1 cellular context compared by ENCODE assay signal in genomic region chr19:50328257-50329145, GRCh38.
A peak's percentile ranks its signal among the peaks of the same experiment; 100 is the strongest.
TF ChIP-seq lines count a peak whose summit lies in the region.

No MANE protein-coding gene starts in this region.

TF ChIP-seq in HepG2, 621 proteins besides CTCF, POLR2A, EP300 and RAD21 (continued from another document and continues in another):
- TF ChIP-seq CSRNP2 (CRISPR knock-in tag; conservative IDR thresholded peaks at IDR 0.05; ENCODE audit: low read depth) (no peak), CAMTA2 (CRISPR knock-in tag; IDR thresholded peaks at IDR 0.05; ENCODE audit: borderline replicate concordance) (no peak), ZNF260 (CRISPR knock-in tag; IDR thresholded peaks at IDR 0.05; ENCODE audit: borderline replicate concordance, low read depth) (no peak), NFKB2 (CRISPR knock-in tag; IDR thresholded peaks at IDR 0.05; ENCODE audit: borderline replicate concordance) (peak; percentile 55; the same call in 1 of the 2 replicates), SMYD3 (CRISPR knock-in tag; IDR thresholded peaks at IDR 0.05) (no peak), ZFAT (CRISPR knock-in tag; conservative IDR thresholded peaks at IDR 0.05) (no peak), ZNF33A (CRISPR knock-in tag; IDR thresholded peaks at IDR 0.05; ENCODE audit: borderline replicate concordance) (no peak), MXI1 (IDR thresholded peaks at IDR 0.05; ENCODE audit: borderline replicate concordance, low read depth, low read length) (peak; percentile 25; the same call in 1 of the 3 replicates), ZNF841 (CRISPR knock-in tag; IDR thresholded peaks at IDR 0.05; ENCODE audit: borderline replicate concordance) (0 out of 2 replicates have a peak, but pooled peaks have one; percentile 23), SATB2 (CRISPR knock-in tag; IDR thresholded peaks at IDR 0.05) (no peak), HOXA3 (CRISPR knock-in tag; IDR thresholded peaks at IDR 0.05) (peak; percentile 17; the same call in 1 of the 2 replicates), GABPB1 (CRISPR knock-in tag; IDR thresholded peaks at IDR 0.05) (peak; percentile 9; the same call in 1 of the 2 replicates), ZNF562 (CRISPR knock-in tag; IDR thresholded peaks at IDR 0.05; ENCODE audit: borderline replicate concordance) (no peak), TFDP1 (CRISPR knock-in tag; IDR thresholded peaks at IDR 0.05; ENCODE audit: borderline replicate concordance) (peak; percentile 54; the same call in 1 of the 2 replicates), ZNF142 (CRISPR knock-in tag; IDR thresholded peaks at IDR 0.05) (0 out of 2 replicates have a peak, but pooled peaks have one; percentile 40), GPN1 (CRISPR knock-in tag; IDR thresholded peaks at IDR 0.05; ENCODE audit: borderline replicate concordance) (no peak), ZNF777 (CRISPR knock-in tag; IDR thresholded peaks at IDR 0.05) (peak; percentile 97), ZBTB39 (CRISPR knock-in tag; IDR thresholded peaks at IDR 0.05) (no peak), ARNT (IDR thresholded peaks at IDR 0.05) (no peak), ZNF547 (CRISPR knock-in tag; IDR thresholded peaks at IDR 0.05) (0 out of 2 replicates have a peak, but pooled peaks have one; percentile 26), ZNF766 (CRISPR knock-in tag; IDR thresholded peaks at IDR 0.05; ENCODE audit: borderline replicate concordance) (0 out of 2 replicates have a peak, but pooled peaks have one; percentile 68), ZBTB43 (CRISPR knock-in tag; conservative IDR thresholded peaks at IDR 0.05) (0 out of 2 replicates have a peak, but pooled peaks have one; percentile 43), ZNF3 (CRISPR knock-in tag; IDR thresholded peaks at IDR 0.05) (no peak), CBX5 (CRISPR knock-in tag; IDR thresholded peaks at IDR 0.05; ENCODE audit: borderline replicate concordance) (no peak), MAFK (conservative IDR thresholded peaks at IDR 0.05 in 1 of 2, IDR thresholded peaks at IDR 0.05 in 1 of 2; ENCODE audit: low read length in 2 of 2) (no peak), HNRNPLL (IDR thresholded peaks at IDR 0.05; ENCODE audit: low read depth, low read length, poor library complexity, severe bottlenecking) (peak; percentile 88), STAT6 (CRISPR knock-in tag; IDR thresholded peaks at IDR 0.05; ENCODE audit: borderline replicate concordance) (no peak), ZNF543 (CRISPR knock-in tag; IDR thresholded peaks at IDR 0.05) (no peak), ZNF768 (CRISPR knock-in tag; IDR thresholded peaks at IDR 0.05) (0 out of 2 replicates have a peak, but pooled peaks have one; percentile 9), ZNF431 (CRISPR knock-in tag; IDR thresholded peaks at IDR 0.05; ENCODE audit: borderline replicate concordance, low read depth) (no peak), TEAD2 (CRISPR knock-in tag; IDR thresholded peaks at IDR 0.05) (no peak), NRL (CRISPR knock-in tag; IDR thresholded peaks at IDR 0.05; ENCODE audit: borderline replicate concordance) (no peak)
- TF ChIP-seq, protein P1, sequence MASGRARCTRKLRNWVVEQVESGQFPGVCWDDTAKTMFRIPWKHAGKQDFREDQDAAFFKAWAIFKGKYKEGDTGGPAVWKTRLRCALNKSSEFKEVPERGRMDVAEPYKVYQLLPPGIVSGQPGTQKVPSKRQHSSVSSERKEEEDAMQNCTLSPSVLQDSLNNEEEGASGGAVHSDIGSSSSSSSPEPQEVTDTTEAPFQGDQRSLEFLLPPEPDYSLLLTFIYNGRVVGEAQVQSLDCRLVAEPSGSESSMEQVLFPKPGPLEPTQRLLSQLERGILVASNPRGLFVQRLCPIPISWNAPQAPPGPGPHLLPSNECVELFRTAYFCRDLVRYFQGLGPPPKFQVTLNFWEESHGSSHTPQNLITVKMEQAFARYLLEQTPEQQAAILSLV (CRISPR knock-in tag; IDR thresholded peaks at IDR 0.05; ENCODE audit: borderline replicate concordance) = no peak
- TF ChIP-seq, protein P2, sequence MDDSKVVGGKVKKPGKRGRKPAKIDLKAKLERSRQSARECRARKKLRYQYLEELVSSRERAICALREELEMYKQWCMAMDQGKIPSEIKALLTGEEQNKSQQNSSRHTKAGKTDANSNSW (CRISPR knock-in tag; IDR thresholded peaks at IDR 0.05; ENCODE audit: borderline replicate concordance) = no peak
- TF ChIP-seq, protein P3, sequence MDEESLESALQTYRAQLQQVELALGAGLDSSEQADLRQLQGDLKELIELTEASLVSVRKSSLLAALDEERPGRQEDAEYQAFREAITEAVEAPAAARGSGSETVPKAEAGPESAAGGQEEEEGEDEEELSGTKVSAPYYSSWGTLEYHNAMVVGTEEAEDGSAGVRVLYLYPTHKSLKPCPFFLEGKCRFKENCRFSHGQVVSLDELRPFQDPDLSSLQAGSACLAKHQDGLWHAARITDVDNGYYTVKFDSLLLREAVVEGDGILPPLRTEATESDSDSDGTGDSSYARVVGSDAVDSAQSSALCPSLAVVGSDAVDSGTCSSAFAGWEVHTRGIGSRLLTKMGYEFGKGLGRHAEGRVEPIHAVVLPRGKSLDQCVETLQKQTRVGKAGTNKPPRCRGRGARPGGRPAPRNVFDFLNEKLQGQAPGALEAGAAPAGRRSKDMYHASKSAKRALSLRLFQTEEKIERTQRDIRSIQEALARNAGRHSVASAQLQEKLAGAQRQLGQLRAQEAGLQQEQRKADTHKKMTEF (CRISPR knock-in tag; IDR thresholded peaks at IDR 0.05) = no peak
- TF ChIP-seq, protein P4, sequence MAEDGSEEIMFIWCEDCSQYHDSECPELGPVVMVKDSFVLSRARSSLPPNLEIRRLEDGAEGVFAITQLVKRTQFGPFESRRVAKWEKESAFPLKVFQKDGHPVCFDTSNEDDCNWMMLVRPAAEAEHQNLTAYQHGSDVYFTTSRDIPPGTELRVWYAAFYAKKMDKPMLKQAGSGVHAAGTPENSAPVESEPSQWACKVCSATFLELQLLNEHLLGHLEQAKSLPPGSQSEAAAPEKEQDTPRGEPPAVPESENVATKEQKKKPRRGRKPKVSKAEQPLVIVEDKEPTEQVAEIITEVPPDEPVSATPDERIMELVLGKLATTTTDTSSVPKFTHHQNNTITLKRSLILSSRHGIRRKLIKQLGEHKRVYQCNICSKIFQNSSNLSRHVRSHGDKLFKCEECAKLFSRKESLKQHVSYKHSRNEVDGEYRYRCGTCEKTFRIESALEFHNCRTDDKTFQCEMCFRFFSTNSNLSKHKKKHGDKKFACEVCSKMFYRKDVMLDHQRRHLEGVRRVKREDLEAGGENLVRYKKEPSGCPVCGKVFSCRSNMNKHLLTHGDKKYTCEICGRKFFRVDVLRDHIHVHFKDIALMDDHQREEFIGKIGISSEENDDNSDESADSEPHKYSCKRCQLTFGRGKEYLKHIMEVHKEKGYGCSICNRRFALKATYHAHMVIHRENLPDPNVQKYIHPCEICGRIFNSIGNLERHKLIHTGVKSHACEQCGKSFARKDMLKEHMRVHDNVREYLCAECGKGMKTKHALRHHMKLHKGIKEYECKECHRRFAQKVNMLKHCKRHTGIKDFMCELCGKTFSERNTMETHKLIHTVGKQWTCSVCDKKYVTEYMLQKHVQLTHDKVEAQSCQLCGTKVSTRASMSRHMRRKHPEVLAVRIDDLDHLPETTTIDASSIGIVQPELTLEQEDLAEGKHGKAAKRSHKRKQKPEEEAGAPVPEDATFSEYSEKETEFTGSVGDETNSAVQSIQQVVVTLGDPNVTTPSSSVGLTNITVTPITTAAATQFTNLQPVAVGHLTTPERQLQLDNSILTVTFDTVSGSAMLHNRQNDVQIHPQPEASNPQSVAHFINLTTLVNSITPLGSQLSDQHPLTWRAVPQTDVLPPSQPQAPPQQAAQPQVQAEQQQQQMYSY (CRISPR knock-in tag; IDR thresholded peaks at IDR 0.05) = 0 out of 2 replicates have a peak, but pooled peaks have one; percentile 25
